Comparison of ENCODE assay signal across 8 cellular contexts in genomic region chr3:129605593-129606521, GRCh38. TPM values are rescaled to one million over a fixed set of nuclear protein-coding genes. Genes with fewer than 3 reads are reported as not detected.
DNase-seq lines count a peak whose midpoint lies in the region; ATAC-seq and TF ChIP-seq lines count a peak whose summit lies in the region.

No MANE protein-coding gene starts in this region.

- in situ Hi-C loops in ACHN (cut with HindIII; ENCODE audit: low pct_ligation_motif_present, low pct_unique_long_range_greater_than_20kb, low sequenced_read_pairs) (no loop called here), HAP-1 (cut with MboI; ENCODE audit: low sequenced_read_pairs) (no loop called here)

- H3K4me1 ChIP-seq in HAP-1 (peaks cover 22% of the 10 kb centered on the region), left ventricle myocardium inferior (peaks cover 91% of the 10 kb centered on the region)

- no peaks in the 10 kb centered on the region for H3K36me3 ChIP-seq in HAP-1 (replicated peaks)
- no peaks in the 10 kb centered on the region for H3K36me3 ChIP-seq in left ventricle myocardium inferior

- peak; percentile 42 for ATAC-seq in activated naive CD8-positive, alpha-beta T cell treated with anti-CD3 and anti-CD28 coated beads, Interleukin-2, amount 50 U/mL, for 24 hours
- ATAC-seq in HG02642 (IDR thresholded peaks at IDR 0.05; ENCODE audit: poor library complexity, unreplicated experiment) (no peak), HG02938 (IDR thresholded peaks at IDR 0.05; ENCODE audit: unreplicated experiment) (no peak)

- H3K36me3 Mint-ChIP-seq in activated naive CD8-positive, alpha-beta T cell treated with anti-CD3 and anti-CD28 coated beads, Interleukin-2, amount 50 U/mL, for 24 hours (ENCODE audit: low read depth), result no peaks in the 10 kb centered on the region

- peak overlapping the region; percentile 72 for H3K27ac Mint-ChIP-seq in activated naive CD8-positive, alpha-beta T cell treated with anti-CD3 and anti-CD28 coated beads, Interleukin-2, amount 50 U/mL, for 24 hours

- peak; percentile 30 for TF ChIP-seq CTCF in left ventricle myocardium inferior (IDR thresholded peaks at IDR 0.05; ENCODE audit: borderline replicate concordance)

- H3K4me1 Mint-ChIP-seq in activated naive CD8-positive, alpha-beta T cell treated with anti-CD3 and anti-CD28 coated beads, Interleukin-2, amount 50 U/mL, for 24 hours, result peaks cover 9% of the 10 kb centered on the region

- peak; percentile 36 for DNase-seq in ACHN
- DNase-seq in HAP-1 (ENCODE audit: low spot score in 2 of 2), result peak; percentile 31 to 69
- peak; percentile 66 for DNase-seq in RKO (ENCODE audit: low spot score)
- DNase-seq in activated naive CD8-positive, alpha-beta T cell treated with anti-CD3 and anti-CD28 coated beads, Interleukin-2, amount 50 U/mL, for 24 hours, result peak; percentile 42
- DNase-seq in left ventricle myocardium inferior, result peak; percentile 57
- DNase-seq in retina, result peak; percentile 84

- H3K27me3 ChIP-seq in HAP-1 (ENCODE audit: low read depth) (no peaks in the 10 kb centered on the region), left ventricle myocardium inferior (ENCODE audit: low read depth) (peaks cover 16% of the 10 kb centered on the region)

- intact Hi-C loops in left ventricle myocardium inferior (cut with micrococcal nuclease), result loop anchor here (5.0 kb wide), 1 partner anchor 114 kb away; no protein-coding TSS in a partner anchor

- peak overlapping the region; percentile 84 for H3K4me3 Mint-ChIP-seq in activated naive CD8-positive, alpha-beta T cell treated with anti-CD3 and anti-CD28 coated beads, Interleukin-2, amount 50 U/mL, for 24 hours

- peak overlapping the region; percentile 44 for H3K4me3 ChIP-seq in HAP-1
- peak overlapping the region; percentile 82 for H3K4me3 ChIP-seq in left ventricle myocardium inferior

- H3K9me3 ChIP-seq in HAP-1 (no peaks in the 10 kb centered on the region), left ventricle myocardium inferior (replicated peaks) (no peaks in the 10 kb centered on the region)

- H3K27me3 Mint-ChIP-seq in activated naive CD8-positive, alpha-beta T cell treated with anti-CD3 and anti-CD28 coated beads, Interleukin-2, amount 50 U/mL, for 24 hours, result peaks cover 38% of the 10 kb centered on the region

- peak overlapping the region; percentile 96 for H3K27ac ChIP-seq in left ventricle myocardium inferior (replicated peaks)

- H3K9me3 Mint-ChIP-seq in activated naive CD8-positive, alpha-beta T cell treated with anti-CD3 and anti-CD28 coated beads, Interleukin-2, amount 50 U/mL, for 24 hours, result no peaks in the 10 kb centered on the region

RNA-seq across cellular contexts. Expression of gene PLXND1, which starts 0.6 kb away (rescaled TPM):
- 45.5 TPM for total RNA-seq in left ventricle myocardium inferior
